Comparison of ENCODE assay signal across 17 cellular contexts in the genomic region with DNA sequence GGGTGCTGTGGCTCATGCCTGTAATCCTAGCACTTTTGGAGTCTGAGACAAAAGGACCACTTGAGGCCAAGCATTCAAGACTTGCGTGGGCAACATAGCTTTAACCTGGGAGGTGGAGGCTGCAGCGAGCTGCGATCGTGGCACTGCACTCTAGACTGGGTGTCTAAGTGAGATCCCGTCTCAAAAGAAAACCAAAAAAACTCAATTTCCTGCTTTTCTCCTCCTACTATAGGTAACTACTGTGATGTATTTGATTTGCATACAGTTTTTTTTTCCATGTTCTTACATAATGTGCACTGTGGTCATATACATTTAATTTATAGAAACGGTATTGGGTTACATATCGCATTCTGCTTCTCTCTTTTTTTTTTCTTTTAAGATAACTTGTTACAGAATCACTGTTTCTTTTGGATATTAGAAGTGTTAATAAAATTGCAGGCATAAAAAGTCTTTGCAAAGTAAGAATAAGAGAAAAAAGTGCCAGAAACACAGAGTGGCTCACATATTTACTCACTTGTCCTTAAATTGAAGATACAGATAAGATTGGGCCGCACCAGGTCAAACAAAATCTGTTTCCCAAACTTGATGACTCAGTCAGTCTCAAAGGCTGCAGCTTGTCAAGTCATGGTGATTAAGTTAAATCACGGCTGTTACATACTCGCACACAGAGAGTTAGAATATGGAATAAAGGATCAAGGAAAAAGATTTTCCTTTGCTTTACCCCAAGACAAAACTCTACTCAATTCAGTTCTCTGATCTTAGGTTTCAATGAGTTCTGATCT. TPM values are rescaled to one million over a fixed set of nuclear protein-coding genes. Genes with fewer than 3 reads are reported as not detected.
DNase-seq lines count a peak whose midpoint lies in the region; ATAC-seq and TF ChIP-seq lines count a peak whose summit lies in the region.
"Had no signal": no experiment of that assay in that cellular context is flagged by ENCODE, and none has a peak within 500 bp of the region (broad histone marks: within the 10 kb centered on the region; RNA-seq: fewer than 3 reads in every experiment).

No MANE protein-coding gene starts in this region.

- peaks cover 4% of the 10 kb centered on the region for H3K36me3 ChIP-seq in brain microvascular endothelial cell (replicated peaks)
- peaks cover 0 to 8% (median 0%) of the 10 kb centered on the region in 9 donors for H3K36me3 ChIP-seq in heart right ventricle
- H3K36me3 ChIP-seq: BLaER1 had no signal

- H3K9me3 ChIP-seq in AG04450 (ENCODE audit: control insufficient read depth, insufficient read depth, low read length) (no peaks in the 10 kb centered on the region), heart right ventricle (no peaks in the 10 kb centered on the region)
- H3K9me3 ChIP-seq: HAP-1 had no signal

- H3K27ac ChIP-seq in AG04450 (ENCODE audit: low read depth, low read length) (peak overlapping the region; percentile 31), brain microvascular endothelial cell (peak overlapping the region; percentile 19), heart right ventricle (peak overlapping the region in 1 of 10 donors; percentile 26)
- H3K27ac ChIP-seq: BLaER1 had no signal

- no peaks in the 10 kb centered on the region for H3K27me3 ChIP-seq in AG04450 (ENCODE audit: control insufficient read depth, insufficient read depth, low read length)
- no peaks in the 10 kb centered on the region for H3K27me3 ChIP-seq in brain microvascular endothelial cell (replicated peaks)
- H3K27me3 ChIP-seq in heart right ventricle: peaks cover 0 to 18% (median 0%) of the 10 kb centered on the region in 7 donors

- H3K4me1 ChIP-seq in heart right ventricle: peaks cover 0 to 24% (median 10%) of the 10 kb centered on the region in 9 donors
- H3K4me1 ChIP-seq: HAP-1 had no signal

- intact Hi-C loops in heart right ventricle (cut with DNase I): no loop called here

- DNase-seq in AG04450 (ENCODE audit: low read depth, low spot score): no peak
- peak; percentile 39 for DNase-seq in HuH-7 (ENCODE audit: low spot score)
- DNase-seq in brain microvascular endothelial cell: peak; percentile 45
- DNase-seq in lung microvascular endothelial cell (ENCODE audit: low read depth in 2 of 2): peak; percentile 56 to 90
- DNase-seq in stimulated activated naive CD4-positive, alpha-beta T cell (lab: John Stamatoyannopoulos, UW): no peak
- DNase-seq in heart right ventricle: no peak
- no peak for DNase-seq in UCSD-AML1 (lab: John Stamatoyannopoulos, UW; ENCODE audit: unreplicated experiment)
- DNase-seq: activated CD4-positive, alpha-beta T cell treated with anti-CD3 and anti-CD28 coated beads, Interleukin-2, amount 50 U/mL, for 1 hour; effector CD4-positive, alpha-beta T cell; MV-4-11; naive B cell; NCI-H510A treated with DMSO at 0.1 percent for 48 hours; stimulated activated CD4-positive, alpha-beta T cell treated with anti-CD3 and anti-CD28 coated beads, Interleukin-1b, Interleukin-23, amount 100 ng/mL, for 48 hours; stimulated activated naive CD8-positive, alpha-beta T cell treated with anti-CD3 and anti-CD28 coated beads, Interleukin-15, Interleukin-2, amounts not matched to agents 100 U/mL and 50 U/mL, for 24 hours had no signal

- 66 to 73% methylated on average over 10 of the region's 10 CpGs for WGBS in heart right ventricle, 2 donors

- H3K4me3 ChIP-seq in AG04450 (ENCODE audit: low read depth, low read length): no peak overlapping the region
- H3K4me3 ChIP-seq in brain microvascular endothelial cell (ENCODE audit: low read depth, low read length): no peak overlapping the region
- no peak overlapping the region for H3K4me3 ChIP-seq in heart right ventricle
- H3K4me3 ChIP-seq: BLaER1, HAP-1 had no signal

- POLR2A ChIA-PET in AG04450 (lab: Yijun Ruan, JAX): no interaction called here

- CTCF ChIA-PET in AG04450 (lab: Charles Lee): no interaction called here

- no peak for ATAC-seq in HG02623 (IDR thresholded peaks at IDR 0.05; ENCODE audit: unreplicated experiment)
- no peak for ATAC-seq in heart right ventricle
- ATAC-seq: stimulated activated naive CD8-positive, alpha-beta T cell treated with anti-CD3 and anti-CD28 coated beads, Interleukin-15, Interleukin-2, amounts not matched to agents 100 U/mL and 50 U/mL, for 24 hours had no signal

- in situ Hi-C loops in brain microvascular endothelial cell (cut with HindIII; ENCODE audit: low pct_ligation_motif_present, low sequenced_read_pairs): no loop called here

- TF ChIP-seq CTCF in AG04450 (IDR thresholded peaks at IDR 0.05; ENCODE audit: low read depth, low read length) (no peak), brain microvascular endothelial cell (IDR thresholded peaks at IDR 0.05; ENCODE audit: low read depth, low read length, missing control alignments) (no peak), heart right ventricle (IDR thresholded peaks at IDR 0.05) (no peak)

RNA-seq across cellular contexts. Expression of a gene that starts 2.0 kb away (rescaled TPM):
- polyA plus RNA-seq in AG04450 (2011; rRNA removed): 140 and 173 TPM in 2 replicates
- 80.8 and 98.8 TPM in 2 replicates for polyA minus RNA-seq in AG04450 (2011; rRNA and poly(A)+ RNA removed)
- total RNA-seq in lung microvascular endothelial cell: 6.5 and 20.7 TPM in 2 replicates
- total RNA-seq in heart right ventricle: 10 to 100 TPM; 27.4 to 55.8 (median 44.2) TPM
- polyA plus RNA-seq in heart right ventricle: 10 to 100 TPM; 10.4 to 22.0 TPM

RNA-seq across cellular contexts. Expression of a gene that starts 29.7 kb away (rescaled TPM):
- polyA plus RNA-seq in AG04450 (2011; rRNA removed): 9.6 and 14.1 TPM in 2 replicates
- polyA minus RNA-seq in AG04450 (2011; rRNA and poly(A)+ RNA removed): 2.1 and 3.5 TPM in 2 replicates
- total RNA-seq in lung microvascular endothelial cell: 2.0 and 3.6 TPM in 2 replicates
- 1 to 10 TPM; 3.8 to 9.3 (median 4.9) TPM for total RNA-seq in heart right ventricle
- 1 to 10 TPM; 6.5 to 7.8 TPM for polyA plus RNA-seq in heart right ventricle

RNA-seq across cellular contexts. Expression of a gene that starts 60.0 kb away (rescaled TPM):
- polyA plus RNA-seq in AG04450 (2011; rRNA removed): 87.6 and 108 TPM in 2 replicates
- 12.3 and 13.1 TPM in 2 replicates for polyA minus RNA-seq in AG04450 (2011; rRNA and poly(A)+ RNA removed)
- 44.0 and 53.0 TPM in 2 replicates for total RNA-seq in lung microvascular endothelial cell
- total RNA-seq in heart right ventricle: 10 to 100 TPM; 24.5 to 34.3 (median 26.6) TPM
- 10 to 100 TPM; 25.3 to 26.3 TPM for polyA plus RNA-seq in heart right ventricle

Comparison
In these comparisons a context has a peak if more than half of its experiments do, and no peak if none do; other contexts are left out.
1. DNase-seq: peak in HuH-7 (single experiment), brain microvascular endothelial cell (single experiment) and lung microvascular endothelial cell (2 of 2); none in AG04450 (single experiment), stimulated activated naive CD4-positive, alpha-beta T cell (0 of 6), heart right ventricle (0 of 2) and UCSD-AML1 (single experiment).